Comparison of ENCODE assay signal across 21 cellular contexts in genomic region chr11:92409347-92409746, GRCh38.
DNase-seq lines count a peak whose midpoint lies in the region; ATAC-seq and TF ChIP-seq lines count a peak whose summit lies in the region.
"Had no signal": no experiment of that assay in that cellular context is flagged by ENCODE, and none has a peak within 500 bp of the region (broad histone marks: within the 10 kb centered on the region; RNA-seq: fewer than 3 reads in every experiment).

No MANE protein-coding gene starts in this region.

- H3K9me2 ChIP-seq in GM23338 (ENCODE audit: insufficient read depth) (no peaks in the 10 kb centered on the region), PC-9 (ENCODE audit: insufficient read depth) (no peaks in the 10 kb centered on the region)

- H3K4me2 ChIP-seq in GM23338 (peak overlapping the region; percentile 66), PC-9 (no peak overlapping the region)
- H3K4me2 ChIP-seq: A549; BLaER1 treated with 17β-estradiol and CSF1 and Interleukin-3, amounts not matched to agents 10 nM and 100 nM had no signal

- H3K4me3 ChIP-seq in GM23338: no peak overlapping the region
- H3K4me3 ChIP-seq in PC-9: no peak overlapping the region
- H3K4me3 ChIP-seq: A549; BLaER1 treated with 17β-estradiol and CSF1 and Interleukin-3, amounts not matched to agents 10 nM and 100 nM; GM23248 had no signal

- DNase-seq in GM23338 (ENCODE audit: low spot score) (no peak), PC-9 (no peak), retina (peak; percentile 49), NCI-H1694 (lab: John Stamatoyannopoulos, UW) (no peak)
- DNase-seq: 8988T; ACHN; AML-193; BE2C; CD4-positive, alpha-beta T cell; CD8-positive, alpha-beta memory T cell; DMS53; DMS79 treated with DMSO at 0.1 percent for 48 hours; GF-D8; GM23248; H9 had no signal

- no peaks in the 10 kb centered on the region for H3K9me3 ChIP-seq in PC-9 (ENCODE audit: insufficient read depth, low read depth)
- H3K9me3 ChIP-seq: A549; BE2C; BLaER1 treated with 17β-estradiol and CSF1 and Interleukin-3, amounts not matched to agents 10 nM and 100 nM had no signal

- no peak overlapping the region for H3K27ac Mint-ChIP-seq in GM23338
- H3K27ac Mint-ChIP-seq: CD14-positive monocyte; CD4-positive, alpha-beta T cell; CD8-positive, alpha-beta memory T cell had no signal

- H3K27me3 ChIP-seq in GM23338 (ENCODE audit: insufficient read depth) (no peaks in the 10 kb centered on the region), PC-9 (ENCODE audit: insufficient read depth, low read depth) (no peaks in the 10 kb centered on the region)
- H3K27me3 ChIP-seq: BE2C; BLaER1 treated with 17β-estradiol and CSF1 and Interleukin-3, amounts not matched to agents 10 nM and 100 nM had no signal

- H3K27me3 Mint-ChIP-seq in GM23338 (ENCODE audit: insufficient read depth, low read depth, poor library complexity): no peaks in the 10 kb centered on the region
- H3K27me3 Mint-ChIP-seq: CD4-positive, alpha-beta T cell; CD8-positive, alpha-beta memory T cell had no signal

- TF ChIP-seq CTCF in GM23338 (conservative IDR thresholded peaks at IDR 0.05; ENCODE audit: low read depth in 2 of 2) (no peak), PC-9 (conservative IDR thresholded peaks at IDR 0.05) (no peak)

- H3K27ac ChIP-seq in GM23338 (ENCODE audit: low read depth): no peak overlapping the region; the same call in 1 of the 2 replicates
- H3K27ac ChIP-seq in PC-9: no peak overlapping the region
- H3K27ac ChIP-seq: A549; BLaER1 treated with 17β-estradiol and CSF1 and Interleukin-3, amounts not matched to agents 10 nM and 100 nM; GM23248 had no signal

- peaks cover 4% of the 10 kb centered on the region; the same call in 2 of the 3 replicates for H3K9me3 Mint-ChIP-seq in GM23338
- H3K9me3 Mint-ChIP-seq: CD14-positive monocyte; CD4-positive, alpha-beta T cell had no signal

- H3K4me1 ChIP-seq in GM23338 (ENCODE audit: insufficient read depth) (peaks cover 62% of the 10 kb centered on the region), PC-9 (replicated peaks; ENCODE audit: insufficient read depth) (peaks cover 15% of the 10 kb centered on the region; the same call in 1 of the 2 replicates)
- H3K4me1 ChIP-seq: A549; BE2C; BLaER1 treated with 17β-estradiol and CSF1 and Interleukin-3, amounts not matched to agents 10 nM and 100 nM had no signal

- ATAC-seq in GM23338 (no peak), HG02588 (IDR thresholded peaks at IDR 0.05; ENCODE audit: unreplicated experiment) (no peak), GM18867 (IDR thresholded peaks at IDR 0.05; ENCODE audit: unreplicated experiment) (no peak)
- ATAC-seq: A549, HCT116 had no signal

- H3K4me3 Mint-ChIP-seq in GM23338: no peak overlapping the region
- H3K4me3 Mint-ChIP-seq: CD14-positive monocyte; CD4-positive, alpha-beta T cell; CD8-positive, alpha-beta memory T cell; H9 had no signal

- intact Hi-C loops in PC-9 (cut with micrococcal nuclease; ENCODE audit: unreplicated experiment): no loop called here

- H2AFZ ChIP-seq in GM23338: no peak overlapping the region
- 0 out of 2 replicates have a peak overlapping the region, but pooled peaks have one; percentile 19 for H2AFZ ChIP-seq in PC-9
- H2AFZ ChIP-seq: GM23248 had no signal

- BruUV-seq in PC-9 (replicated peaks; lab: Mats Ljungman, UMichigan): no TSS peak

- no peaks in the 10 kb centered on the region; the same call in 1 of the 2 replicates for H3K36me3 ChIP-seq in GM23338 (ENCODE audit: insufficient read depth)
- no peaks in the 10 kb centered on the region for H3K36me3 ChIP-seq in PC-9 (ENCODE audit: low read depth)
- H3K36me3 ChIP-seq: BE2C; BLaER1 treated with 17β-estradiol and CSF1 and Interleukin-3, amounts not matched to agents 10 nM and 100 nM had no signal

- POLR2A ChIA-PET in PC-9 (lab: Charles Lee; ENCODE audit: unreplicated experiment): no interaction called here

- H4K20me1 ChIP-seq in GM23338 (replicated peaks; ENCODE audit: insufficient read depth) (no peaks in the 10 kb centered on the region), PC-9 (ENCODE audit: insufficient read depth) (no peaks in the 10 kb centered on the region)
- H4K20me1 ChIP-seq: BLaER1 treated with 17β-estradiol and CSF1 and Interleukin-3, amounts not matched to agents 10 nM and 100 nM had no signal

- CTCF ChIA-PET in PC-9 (lab: Charles Lee): no interaction called here

- H3F3A ChIP-seq in GM23338 (replicated peaks; ENCODE audit: low read depth) (no peaks in the 10 kb centered on the region), PC-9 (ENCODE audit: insufficient read depth, low read depth) (no peaks in the 10 kb centered on the region; the same call in 1 of the 2 replicates)

- H3K36me3 Mint-ChIP-seq in GM23338 (ENCODE audit: low read depth): peaks cover 13% of the 10 kb centered on the region; the same call in 2 of the 3 replicates
- H3K36me3 Mint-ChIP-seq: CD14-positive monocyte; CD8-positive, alpha-beta memory T cell had no signal

- H3K4me1 Mint-ChIP-seq in GM23338: peaks cover 74% of the 10 kb centered on the region
- H3K4me1 Mint-ChIP-seq: CD14-positive monocyte; CD8-positive, alpha-beta memory T cell had no signal

- H3K79me2 ChIP-seq in GM23338 (replicated peaks; ENCODE audit: insufficient read depth) (peaks cover 88% of the 10 kb centered on the region), PC-9 (ENCODE audit: low read depth) (no peaks in the 10 kb centered on the region)

TF ChIP-seq in GM23338, 12 proteins besides CTCF, POLR2A, EP300 and RAD21 (continues in another document):
- no peak for TF ChIP-seq ZNF462 (CRISPR knock-in tag; IDR thresholded peaks at IDR 0.05)
- no peak for TF ChIP-seq JUNB (IDR thresholded peaks at IDR 0.05; ENCODE audit: unreplicated experiment)
- TF ChIP-seq ZNF331 (CRISPR knock-in tag; IDR thresholded peaks at IDR 0.05; ENCODE audit: low read depth): no peak
- TF ChIP-seq EZH2phosphoT487 (IDR thresholded peaks at IDR 0.05; ENCODE audit: unreplicated experiment): no peak
- no peak for TF ChIP-seq EZH2 (IDR thresholded peaks at IDR 0.05; ENCODE audit: low read depth, unreplicated experiment)
